9 cellular contexts compared by ENCODE assay signal in genomic region chr1:202160377-202160940, GRCh38. TPM values are rescaled to one million over a fixed set of nuclear protein-coding genes. Genes with fewer than 3 reads are reported as not detected.
DNase-seq lines count a peak whose midpoint lies in the region; ATAC-seq and TF ChIP-seq lines count a peak whose summit lies in the region.
"Had no signal": no experiment of that assay in that cellular context is flagged by ENCODE, and none has a peak within 500 bp of the region (broad histone marks: within the 10 kb centered on the region; RNA-seq: fewer than 3 reads in every experiment).

Gene PTPN7, minus strand, starts transcription at chr1:202160602. Its CDS starts 1,200 bp downstream, at chr1:202159402.

- peak within 1 kb of the TSS; percentile 91 for H3K4me3 Mint-ChIP-seq in activated T-cell treated with anti-CD3 and anti-CD28 coated beads, Interleukin-2, amount 50 U/mL, for 4 hours
- peak within 1 kb of the TSS; percentile 88 for H3K4me3 Mint-ChIP-seq in stimulated activated memory B cell treated with anti-CD40 and anti-IgM and Interleukin-4, amounts not matched to agents 10 μg/mL and 1 μg/mL and 100 μg/mL, for 72 hours

- ATAC-seq in GM21381 (IDR thresholded peaks at IDR 0.05; ENCODE audit: unreplicated experiment) = peak; percentile 42
- ATAC-seq in activated T-cell treated with anti-CD3 and anti-CD28 coated beads, Interleukin-2, amount 50 U/mL, for 4 hours = peak; percentile 72
- ATAC-seq in lung (ENCODE audit: insufficient read depth, low FRiP score) = peak; percentile 56
- peak; percentile 74 for ATAC-seq in stimulated activated memory B cell treated with anti-CD40 and anti-IgM and Interleukin-4, amounts not matched to agents 10 μg/mL and 1 μg/mL and 100 μg/mL, for 72 hours
- no peak for ATAC-seq in GM19395 (IDR thresholded peaks at IDR 0.05; ENCODE audit: unreplicated experiment)

- peaks cover 87% of the 10 kb centered on the region for H3K4me1 Mint-ChIP-seq in activated T-cell treated with anti-CD3 and anti-CD28 coated beads, Interleukin-2, amount 50 U/mL, for 4 hours (ENCODE audit: low read depth)
- peaks cover 73% of the 10 kb centered on the region for H3K4me1 Mint-ChIP-seq in stimulated activated memory B cell treated with anti-CD40 and anti-IgM and Interleukin-4, amounts not matched to agents 10 μg/mL and 1 μg/mL and 100 μg/mL, for 72 hours

- H3K27me3 Mint-ChIP-seq in activated T-cell treated with anti-CD3 and anti-CD28 coated beads, Interleukin-2, amount 50 U/mL, for 4 hours (ENCODE audit: low read depth) = no peaks in the 10 kb centered on the region
- H3K27me3 Mint-ChIP-seq in stimulated activated memory B cell treated with anti-CD40 and anti-IgM and Interleukin-4, amounts not matched to agents 10 μg/mL and 1 μg/mL and 100 μg/mL, for 72 hours = no peaks in the 10 kb centered on the region

- H3K27ac Mint-ChIP-seq in stimulated activated memory B cell treated with anti-CD40 and anti-IgM and Interleukin-4, amounts not matched to agents 10 μg/mL and 1 μg/mL and 100 μg/mL, for 72 hours = peak within 1 kb of the TSS; percentile 91

- H3K4me3 ChIP-seq in BLaER1 treated with 17β-estradiol and CSF1 and Interleukin-3, amounts not matched to agents 10 nM and 100 nM = peak within 1 kb of the TSS; percentile 60 to 83 (median 76)
- H3K4me3 ChIP-seq in NT2/D1 (ENCODE audit: insufficient read length, low read depth) = no peak within 1 kb of the TSS
- H3K4me3 ChIP-seq in lung = no peak within 1 kb of the TSS

- TF ChIP-seq CTCF in lung (IDR thresholded peaks at IDR 0.05; ENCODE audit: control extremely low read depth, extremely low read depth) = no peak

- peaks cover 22% of the 10 kb centered on the region for H3K36me3 Mint-ChIP-seq in activated T-cell treated with anti-CD3 and anti-CD28 coated beads, Interleukin-2, amount 50 U/mL, for 4 hours (ENCODE audit: insufficient read depth)
- H3K36me3 Mint-ChIP-seq in stimulated activated memory B cell treated with anti-CD40 and anti-IgM and Interleukin-4, amounts not matched to agents 10 μg/mL and 1 μg/mL and 100 μg/mL, for 72 hours = peaks cover 12% of the 10 kb centered on the region

- H3K9ac ChIP-seq in BLaER1 treated with 17β-estradiol and CSF1 and Interleukin-3, amounts not matched to agents 10 nM and 100 nM = peak within 1 kb of the TSS; percentile 84 to 95 (median 89)
- H3K9ac ChIP-seq in NT2/D1 (ENCODE audit: insufficient read length, low read depth) = peak within 1 kb of the TSS; percentile 45

- peaks cover 90 to 99% (median 94%) of the 10 kb centered on the region in 10 experiments for H3K4me1 ChIP-seq in BLaER1 treated with 17β-estradiol and CSF1 and Interleukin-3, amounts not matched to agents 10 nM and 100 nM
- peaks cover 61% of the 10 kb centered on the region for H3K4me1 ChIP-seq in NT2/D1 (ENCODE audit: insufficient read depth, insufficient read length)
- peaks cover 0 to 10% of the 10 kb centered on the region in 2 donors for H3K4me1 ChIP-seq in lung (ENCODE audit: control insufficient read depth in 2 of 2, insufficient read depth in 2 of 2, low read length in 2 of 2)

- peaks cover 26 to 39% (median 31%) of the 10 kb centered on the region in 11 experiments for H3K36me3 ChIP-seq in BLaER1 treated with 17β-estradiol and CSF1 and Interleukin-3, amounts not matched to agents 10 nM and 100 nM
- H3K36me3 ChIP-seq in NT2/D1 (ENCODE audit: insufficient read depth, insufficient read length, low read length) = no peaks in the 10 kb centered on the region
- no peaks in the 10 kb centered on the region for H3K36me3 ChIP-seq in lung (ENCODE audit: control insufficient read depth in 2 of 2, insufficient read depth in 2 of 2, low read length in 2 of 2)

- H4K20me1 ChIP-seq in BLaER1 treated with 17β-estradiol and CSF1 and Interleukin-3, amounts not matched to agents 10 nM and 100 nM = peaks cover 14 to 47% (median 37%) of the 10 kb centered on the region in 11 experiments; a peak in 20 of 22 replicates

- H3K4me2 ChIP-seq in BLaER1 treated with 17β-estradiol and CSF1 and Interleukin-3, amounts not matched to agents 10 nM and 100 nM = peak within 1 kb of the TSS; percentile 91 to 100 (median 96)

- no peaks in the 10 kb centered on the region for H3K9me3 ChIP-seq in BLaER1 treated with 17β-estradiol and CSF1 and Interleukin-3, amounts not matched to agents 10 nM and 100 nM (replicated peaks in 1 of 11)
- H3K9me3 ChIP-seq in NT2/D1 (ENCODE audit: insufficient read depth, low read length) = no peaks in the 10 kb centered on the region
- H3K9me3 ChIP-seq in lung (ENCODE audit: control insufficient read depth in 2 of 2, insufficient read depth in 1 of 2, low read length in 1 of 2) = no peaks in the 10 kb centered on the region

- H3K9me3 Mint-ChIP-seq in activated T-cell treated with anti-CD3 and anti-CD28 coated beads, Interleukin-2, amount 50 U/mL, for 4 hours = no peaks in the 10 kb centered on the region
- no peaks in the 10 kb centered on the region for H3K9me3 Mint-ChIP-seq in stimulated activated memory B cell treated with anti-CD40 and anti-IgM and Interleukin-4, amounts not matched to agents 10 μg/mL and 1 μg/mL and 100 μg/mL, for 72 hours

- 25 to 60% methylated on average over 17 of the region's 17 CpGs for WGBS in lung, 2 donors

- DNase-seq in NT2/D1 (ENCODE audit: low read depth, low spot score) (no peak), lung (ENCODE audit: low spot score) (peak; percentile 41), kidney tubule cell (ENCODE audit: low spot score) (no peak)
- peak; percentile 89 for DNase-seq in activated T-cell treated with anti-CD3 and anti-CD28 coated beads, Interleukin-2, amount 50 U/mL, for 4 hours

- peak within 1 kb of the TSS; percentile 86 to 98 (median 94) for H3K27ac ChIP-seq in BLaER1 treated with 17β-estradiol and CSF1 and Interleukin-3, amounts not matched to agents 10 nM and 100 nM
- H3K27ac ChIP-seq in lung (ENCODE audit: low read depth in 1 of 2, low read length in 1 of 2) = peak within 1 kb of the TSS in 1 of 2 donors; percentile 77
- H3K27ac ChIP-seq: C4-2B had no signal

- peaks cover 0 to 8% (median 0%) of the 10 kb centered on the region in 11 experiments; a peak in 4 of 22 replicates for H3K27me3 ChIP-seq in BLaER1 treated with 17β-estradiol and CSF1 and Interleukin-3, amounts not matched to agents 10 nM and 100 nM
- H3K27me3 ChIP-seq in NT2/D1 (ENCODE audit: insufficient read depth, insufficient read length) (no peaks in the 10 kb centered on the region), lung (ENCODE audit: control insufficient read depth, insufficient read depth) (no peaks in the 10 kb centered on the region)

RNA-seq across cellular contexts. Expression of gene PTPN7, which starts in this region (rescaled TPM):
- total RNA-seq in activated T-cell treated with anti-CD3 and anti-CD28 coated beads, Interleukin-2, amount 50 U/mL, for 4 hours = 100 to 1,000 TPM; 304 to 352 (median 331) TPM
- total RNA-seq in lung = 1 to 10 TPM; 4.5 to 6.9 TPM
- polyA plus RNA-seq in lung = 10 to 100 TPM in 1 of 2 donors, 1 to 10 TPM in 1; 2.9 to 14.0 TPM

Comparison
In these comparisons a context has a peak if more than half of its experiments do, and no peak if none do; other contexts are left out.
1. RNA of gene PTPN7 (total RNA-seq): 304 to 352 TPM in activated T-cell treated with anti-CD3 and anti-CD28 coated beads, Interleukin-2, amount 50 U/mL, for 4 hours; 4.5 to 6.9 TPM in lung; every median in the first group is over 10 times any median in the second.
2. H3K4me3 ChIP-seq: peak in BLaER1 treated with 17β-estradiol and CSF1 and Interleukin-3, amounts not matched to agents 10 nM and 100 nM (10 of 10); none in NT2/D1 (single experiment) and lung (single experiment).
3. DNase-seq: peak in activated T-cell treated with anti-CD3 and anti-CD28 coated beads, Interleukin-2, amount 50 U/mL, for 4 hours (single experiment) and lung (single experiment); none in NT2/D1 (single experiment) and kidney tubule cell (single experiment).